In genomic region chr2:62304429-62305417, GRCh38 we compare ENCODE assay signal across 8 cellular contexts.
DNase-seq lines count a peak whose midpoint lies in the region; ATAC-seq and TF ChIP-seq lines count a peak whose summit lies in the region.

No MANE protein-coding gene starts in this region.

- H3K27ac ChIP-seq in endodermal cell (ENCODE audit: low read depth, low read length) (no peak overlapping the region), osteoblast (ENCODE audit: low read depth, low read length) (no peak overlapping the region)

- H3K9me3 Mint-ChIP-seq in endodermal cell = no peaks in the 10 kb centered on the region

- TF ChIP-seq CTCF in endodermal cell (conservative IDR thresholded peaks at IDR 0.05) (no peak), osteoblast (IDR thresholded peaks at IDR 0.05; ENCODE audit: extremely low read depth, low read depth, low read length) (no peak)

- H3K4me1 ChIP-seq in endodermal cell (ENCODE audit: control insufficient read depth, insufficient read depth, low read length) = peaks cover 22% of the 10 kb centered on the region
- peaks cover 4% of the 10 kb centered on the region for H3K4me1 ChIP-seq in osteoblast (ENCODE audit: insufficient read depth, low read length)

- no peaks in the 10 kb centered on the region for H3K36me3 Mint-ChIP-seq in endodermal cell (ENCODE audit: low read depth)

- H3K36me3 ChIP-seq in endodermal cell (ENCODE audit: control insufficient read depth, insufficient read depth, low read length) = no peaks in the 10 kb centered on the region
- no peaks in the 10 kb centered on the region for H3K36me3 ChIP-seq in osteoblast (ENCODE audit: insufficient read depth, low read length)

- ATAC-seq in HG03439 (IDR thresholded peaks at IDR 0.05; ENCODE audit: unreplicated experiment) = no peak

- no peak overlapping the region for H3K4me3 ChIP-seq in endodermal cell (ENCODE audit: low read length)
- H3K4me3 ChIP-seq in osteoblast (ENCODE audit: insufficient read depth, low read length) = no peak overlapping the region

- H4K20me1 ChIP-seq in osteoblast (ENCODE audit: insufficient read depth, low read length) = no peaks in the 10 kb centered on the region

- peak overlapping the region; percentile 10 for H2AFZ ChIP-seq in osteoblast (ENCODE audit: low read length)

- peak; percentile 99 for DNase-seq in DMS53 (lab: John Stamatoyannopoulos, UW)
- peak; percentile 9 for DNase-seq in NCI-H1436 treated with DMSO at 0.1 percent for 48 hours (lab: John Stamatoyannopoulos, UW)
- DNase-seq in activated CD4-positive, CD25-positive, alpha-beta regulatory T cell treated with anti-CD3 and anti-CD28 coated beads, Interleukin-2, amount 50 U/mL, for 72 hours = peak; percentile 53
- peak; percentile 87 for DNase-seq in endodermal cell
- DNase-seq in osteoblast (ENCODE audit: insufficient read length, low spot score, missing footprints) = peak; percentile 87
- no peak for DNase-seq in NCI-H1048 (lab: John Stamatoyannopoulos, UW)
- no peak for DNase-seq in inferior parietal cortex (ENCODE audit: extremely low spot score)

- H3K4me3 Mint-ChIP-seq in endodermal cell = no peak overlapping the region

- no peaks in the 10 kb centered on the region for H3K79me2 ChIP-seq in osteoblast (ENCODE audit: insufficient read depth, low read length)

- H3K4me1 Mint-ChIP-seq in endodermal cell = peaks cover 46% of the 10 kb centered on the region

- H3K4me2 ChIP-seq in osteoblast (ENCODE audit: insufficient read depth, low read length) = no peak overlapping the region

- no peak overlapping the region for H3K9ac ChIP-seq in endodermal cell (ENCODE audit: extremely low read depth, low read length, poor library complexity, severe bottlenecking)

- no peaks in the 10 kb centered on the region for H3K27me3 Mint-ChIP-seq in endodermal cell (ENCODE audit: insufficient read depth)

- WGBS in endodermal cell (ENCODE audit: insufficient coverage in 1 of 2, insufficient read length in 1 of 2), 2 experiments = 86 to 87% methylated on average over 9 to 13 of the region's 13 CpGs

- H3K27me3 ChIP-seq in endodermal cell (ENCODE audit: control insufficient read depth, insufficient read depth, low read length, poor library complexity, severe bottlenecking) (no peaks in the 10 kb centered on the region), osteoblast (ENCODE audit: insufficient read depth, low read length) (no peaks in the 10 kb centered on the region)

- H3K9me3 ChIP-seq in endodermal cell (ENCODE audit: control insufficient read depth, low read length) (no peaks in the 10 kb centered on the region), osteoblast (ENCODE audit: low read depth, low read length) (no peaks in the 10 kb centered on the region)

- H3K27ac Mint-ChIP-seq in endodermal cell = peak overlapping the region; percentile 73

Comparison
In these comparisons a context has a peak if more than half of its experiments do, and no peak if none do; other contexts are left out.
1. DNase-seq: peak in DMS53 (single experiment), NCI-H1436 treated with DMSO at 0.1 percent for 48 hours (single experiment), activated CD4-positive, CD25-positive, alpha-beta regulatory T cell treated with anti-CD3 and anti-CD28 coated beads, Interleukin-2, amount 50 U/mL, for 72 hours (single experiment), endodermal cell (single experiment) and osteoblast (single experiment); none in NCI-H1048 (single experiment) and inferior parietal cortex (single experiment).